In genomic region chr12:12799163-12799920, GRCh38 we compare ENCODE assay signal across 1 cellular context.
TF ChIP-seq lines count a peak whose summit lies in the region.

No MANE protein-coding gene starts in this region.

TF ChIP-seq in GM23338, 12 proteins besides CTCF, POLR2A, EP300 and RAD21 (continued from another document):
- TF ChIP-seq ZNF462 (CRISPR knock-in tag; IDR thresholded peaks at IDR 0.05) (no peak), NANOG (IDR thresholded peaks at IDR 0.05; ENCODE audit: borderline replicate concordance) (no peak), STAT1 (IDR thresholded peaks at IDR 0.05; ENCODE audit: unreplicated experiment) (no peak), ZNF114 (CRISPR knock-in tag; IDR thresholded peaks at IDR 0.05) (no peak)
- TF ChIP-seq, protein P1, sequence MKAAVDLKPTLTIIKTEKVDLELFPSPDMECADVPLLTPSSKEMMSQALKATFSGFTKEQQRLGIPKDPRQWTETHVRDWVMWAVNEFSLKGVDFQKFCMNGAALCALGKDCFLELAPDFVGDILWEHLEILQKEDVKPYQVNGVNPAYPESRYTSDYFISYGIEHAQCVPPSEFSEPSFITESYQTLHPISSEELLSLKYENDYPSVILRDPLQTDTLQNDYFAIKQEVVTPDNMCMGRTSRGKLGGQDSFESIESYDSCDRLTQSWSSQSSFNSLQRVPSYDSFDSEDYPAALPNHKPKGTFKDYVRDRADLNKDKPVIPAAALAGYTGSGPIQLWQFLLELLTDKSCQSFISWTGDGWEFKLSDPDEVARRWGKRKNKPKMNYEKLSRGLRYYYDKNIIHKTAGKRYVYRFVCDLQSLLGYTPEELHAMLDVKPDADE (IDR thresholded peaks at IDR 0.05): no peak
TF ChIP-seq in GM23338: peak in this region for 0.
